9 cellular contexts compared by ENCODE assay signal in genomic region chr13:21625366-21625765, GRCh38. TPM values are rescaled to one million over a fixed set of nuclear protein-coding genes. Genes with fewer than 3 reads are reported as not detected.
DNase-seq lines count a peak whose midpoint lies in the region; ATAC-seq and TF ChIP-seq lines count a peak whose summit lies in the region.
"Had no signal": no experiment of that assay in that cellular context is flagged by ENCODE, and none has a peak within 500 bp of the region (broad histone marks: within the 10 kb centered on the region; RNA-seq: fewer than 3 reads in every experiment).

No MANE protein-coding gene starts in this region.

- DNase-seq in activated naive CD4-positive, alpha-beta T cell treated with anti-CD3 and anti-CD28 coated beads, Interleukin-2, amount 10 ng/mL, durations not matched to agents 7 days and 5 days = peak; percentile 27
- DNase-seq in activated naive CD4-positive, alpha-beta T cell treated with anti-CD3 and anti-CD28 coated beads, Interleukin-2, amount 50 U/mL, for 72 hours (ENCODE audit: low spot score in 2 of 2) = no peak
- DNase-seq in LoVo (ENCODE audit: low spot score) (peak; percentile 66), iris pigment epithelial cell (ENCODE audit: low read depth) (peak; percentile 24)
- DNase-seq in activated T-cell treated with anti-CD3 and anti-CD28 coated beads, Interleukin-2, amount 50 U/mL, for 48 hours = no peak
- no peak for DNase-seq in stimulated activated CD4-positive, alpha-beta T cell treated with anti-CD3 and anti-CD28 coated beads, Interleukin-12 subunit alpha, Interleukin-12 subunit beta, amount 100 ng/mL, for 4 hours

- CTCF ChIA-PET in activated naive CD4-positive, alpha-beta T cell treated with anti-CD3 and anti-CD28 coated beads, Interleukin-2, amount 10 ng/mL, durations not matched to agents 7 days and 5 days (lab: Charles Lee) = interaction anchor here (0.7 kb wide), 1 partner anchor 716 kb away, joined by 3 read pairs; no protein-coding TSS in a partner anchor

- no peak overlapping the region for H2AFZ ChIP-seq in SU-DHL-6 (ENCODE audit: low read depth, low read length, severe bottlenecking)

- H3K36me3 ChIP-seq in SU-DHL-6 (ENCODE audit: low read length) = no peaks in the 10 kb centered on the region

- H3K9me3 Mint-ChIP-seq in activated naive CD4-positive, alpha-beta T cell treated with anti-CD3 and anti-CD28 coated beads, Interleukin-2, amount 10 ng/mL, durations not matched to agents 7 days and 5 days = no peaks in the 10 kb centered on the region
- no peaks in the 10 kb centered on the region for H3K9me3 Mint-ChIP-seq in activated naive CD4-positive, alpha-beta T cell treated with anti-CD3 and anti-CD28 coated beads, Interleukin-2, amount 50 U/mL, for 72 hours

- no peak overlapping the region for H3K27ac Mint-ChIP-seq in activated naive CD4-positive, alpha-beta T cell treated with anti-CD3 and anti-CD28 coated beads, Interleukin-2, amount 10 ng/mL, durations not matched to agents 7 days and 5 days
- H3K27ac Mint-ChIP-seq in activated naive CD4-positive, alpha-beta T cell treated with anti-CD3 and anti-CD28 coated beads, Interleukin-2, amount 50 U/mL, for 72 hours = no peak overlapping the region
- H3K27ac Mint-ChIP-seq: activated naive CD8-positive, alpha-beta T cell had no signal

- TF ChIP-seq CTCF in SU-DHL-6 (IDR thresholded peaks at IDR 0.05; ENCODE audit: insufficient read depth, low read length, poor library complexity, severe bottlenecking) = peak; percentile 51

- no peak overlapping the region for H3K4me3 Mint-ChIP-seq in activated naive CD4-positive, alpha-beta T cell treated with anti-CD3 and anti-CD28 coated beads, Interleukin-2, amount 10 ng/mL, durations not matched to agents 7 days and 5 days
- H3K4me3 Mint-ChIP-seq: activated naive CD8-positive, alpha-beta T cell had no signal

- no peak overlapping the region for H3K9ac ChIP-seq in SU-DHL-6 (ENCODE audit: low read length)

- H3K79me2 ChIP-seq in SU-DHL-6 (ENCODE audit: insufficient read depth, low read length) = no peaks in the 10 kb centered on the region

- H3K27me3 ChIP-seq in SU-DHL-6 (ENCODE audit: low read length) = no peaks in the 10 kb centered on the region; the same call in 1 of the 2 replicates

- H3K4me2 ChIP-seq in SU-DHL-6 (ENCODE audit: low read depth, low read length, poor library complexity, severe bottlenecking) = peak overlapping the region; percentile 34

- no peaks in the 10 kb centered on the region for H3F3A ChIP-seq in SU-DHL-6 (ENCODE audit: insufficient read depth)

- no peaks in the 10 kb centered on the region for H3K9me3 ChIP-seq in SU-DHL-6 (ENCODE audit: insufficient read depth, low read length)

- no peaks in the 10 kb centered on the region for H3K36me3 Mint-ChIP-seq in activated naive CD4-positive, alpha-beta T cell treated with anti-CD3 and anti-CD28 coated beads, Interleukin-2, amount 10 ng/mL, durations not matched to agents 7 days and 5 days
- H3K36me3 Mint-ChIP-seq in activated naive CD4-positive, alpha-beta T cell treated with anti-CD3 and anti-CD28 coated beads, Interleukin-2, amount 50 U/mL, for 72 hours = no peaks in the 10 kb centered on the region
- H3K36me3 Mint-ChIP-seq: activated naive CD8-positive, alpha-beta T cell had no signal

- H3K27ac ChIP-seq in SU-DHL-6 (ENCODE audit: low read depth, low read length) = no peak overlapping the region

- H3K4me1 Mint-ChIP-seq in activated naive CD4-positive, alpha-beta T cell treated with anti-CD3 and anti-CD28 coated beads, Interleukin-2, amount 10 ng/mL, durations not matched to agents 7 days and 5 days = no peaks in the 10 kb centered on the region

- peaks cover 5% of the 10 kb centered on the region for H3K27me3 Mint-ChIP-seq in activated naive CD4-positive, alpha-beta T cell treated with anti-CD3 and anti-CD28 coated beads, Interleukin-2, amount 10 ng/mL, durations not matched to agents 7 days and 5 days

- no peaks in the 10 kb centered on the region for H3K9me2 ChIP-seq in SU-DHL-6 (replicated peaks; ENCODE audit: insufficient read depth, low read length)

- no peaks in the 10 kb centered on the region for H4K20me1 ChIP-seq in SU-DHL-6 (ENCODE audit: low read depth, low read length)

- ATAC-seq in activated naive CD4-positive, alpha-beta T cell treated with anti-CD3 and anti-CD28 coated beads, Interleukin-2, amount 50 U/mL, for 72 hours = no peak
- no peak for ATAC-seq in HG02642 (IDR thresholded peaks at IDR 0.05; ENCODE audit: poor library complexity, unreplicated experiment)

- no peak overlapping the region for H3K4me3 ChIP-seq in SU-DHL-6 (ENCODE audit: insufficient read depth, low read length, poor library complexity, severe bottlenecking)

RNA-seq across cellular contexts. Expression of gene MICU2, which starts 21.4 kb away (rescaled TPM):
- 10 to 100 TPM; 30.1 to 53.2 TPM for total RNA-seq in activated naive CD4-positive, alpha-beta T cell treated with anti-CD3 and anti-CD28 coated beads, Interleukin-2, amount 50 U/mL, for 72 hours

RNA-seq across cellular contexts. Expression of gene FGF9, which starts 45.5 kb away (rescaled TPM):
- under 1 TPM; 0.18 to 0.54 TPM for total RNA-seq in activated naive CD4-positive, alpha-beta T cell treated with anti-CD3 and anti-CD28 coated beads, Interleukin-2, amount 50 U/mL, for 72 hours

Comparison
In these comparisons a context has a peak if more than half of its experiments do, and no peak if none do; other contexts are left out.
1. DNase-seq: peak in activated naive CD4-positive, alpha-beta T cell treated with anti-CD3 and anti-CD28 coated beads, Interleukin-2, amount 10 ng/mL, durations not matched to agents 7 days and 5 days (single experiment), LoVo (single experiment) and iris pigment epithelial cell (single experiment); none in activated naive CD4-positive, alpha-beta T cell treated with anti-CD3 and anti-CD28 coated beads, Interleukin-2, amount 50 U/mL, for 72 hours (0 of 2), activated T-cell treated with anti-CD3 and anti-CD28 coated beads, Interleukin-2, amount 50 U/mL, for 48 hours (0 of 2) and stimulated activated CD4-positive, alpha-beta T cell treated with anti-CD3 and anti-CD28 coated beads, Interleukin-12 subunit alpha, Interleukin-12 subunit beta, amount 100 ng/mL, for 4 hours (single experiment).